Comparison of ENCODE assay signal across 1 cellular context in the genomic region with DNA sequence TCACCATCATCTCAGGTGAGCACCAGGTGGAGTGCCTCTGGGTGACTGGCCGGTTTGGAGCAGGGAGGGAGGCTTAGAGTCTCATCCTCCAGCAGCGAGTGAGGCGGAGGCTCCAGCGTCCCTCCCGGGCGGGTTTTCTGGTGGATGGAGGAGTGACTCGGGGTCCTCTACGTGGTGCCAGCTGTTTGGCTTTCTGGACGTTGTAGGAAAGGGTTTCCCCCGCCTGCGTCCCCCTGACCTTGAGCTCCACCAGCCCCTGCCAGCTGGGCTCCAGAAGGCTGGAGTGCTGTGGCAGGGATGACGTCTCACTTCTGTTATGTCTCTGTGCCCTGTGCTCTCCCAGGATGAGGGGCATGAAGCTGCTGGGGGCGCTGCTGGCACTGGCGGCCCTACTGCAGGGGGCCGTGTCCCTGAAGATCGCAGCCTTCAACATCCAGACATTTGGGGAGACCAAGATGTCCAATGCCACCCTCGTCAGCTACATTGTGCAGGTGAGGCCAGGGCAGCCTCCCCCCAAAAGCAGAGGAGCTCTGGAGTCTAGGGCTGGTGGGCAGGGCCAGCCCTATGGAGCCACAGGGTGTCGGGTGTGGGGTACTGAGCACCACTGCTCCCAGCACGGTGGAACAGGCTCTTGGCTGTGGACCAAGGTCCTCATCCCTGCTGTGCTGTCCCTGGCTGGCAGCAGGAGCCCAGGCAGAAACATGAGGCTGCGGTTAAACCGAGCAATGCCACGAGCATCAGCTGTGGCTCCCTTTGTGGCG.
TF ChIP-seq lines count a peak whose summit lies in the region.

No MANE protein-coding gene starts in this region.

TF ChIP-seq in IMR-90, 13 proteins besides CTCF, POLR2A, EP300 and RAD21 (continued from another document):
- TF ChIP-seq, protein P1, sequence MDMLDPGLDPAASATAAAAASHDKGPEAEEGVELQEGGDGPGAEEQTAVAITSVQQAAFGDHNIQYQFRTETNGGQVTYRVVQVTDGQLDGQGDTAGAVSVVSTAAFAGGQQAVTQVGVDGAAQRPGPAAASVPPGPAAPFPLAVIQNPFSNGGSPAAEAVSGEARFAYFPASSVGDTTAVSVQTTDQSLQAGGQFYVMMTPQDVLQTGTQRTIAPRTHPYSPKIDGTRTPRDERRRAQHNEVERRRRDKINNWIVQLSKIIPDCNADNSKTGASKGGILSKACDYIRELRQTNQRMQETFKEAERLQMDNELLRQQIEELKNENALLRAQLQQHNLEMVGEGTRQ (IDR thresholded peaks at IDR 0.05; ENCODE audit: low read depth, low read length), result no peak
- TF ChIP-seq RCOR1 (IDR thresholded peaks at IDR 0.05; ENCODE audit: insufficient replicate concordance, low read length) (no peak), RFX5 (IDR thresholded peaks at IDR 0.05; ENCODE audit: low read depth, low read length) (no peak), NFE2L2 (IDR thresholded peaks at IDR 0.05; ENCODE audit: low read depth, low read length) (no peak), BHLHE40 (IDR thresholded peaks at IDR 0.05; ENCODE audit: low read depth, low read length) (no peak), CEBPB (IDR thresholded peaks at IDR 0.05; ENCODE audit: low read depth, low read length) (no peak), MAZ (IDR thresholded peaks at IDR 0.05; ENCODE audit: borderline replicate concordance, low read depth, low read length) (no peak), SMC3 (IDR thresholded peaks at IDR 0.05; ENCODE audit: low read depth, low read length) (no peak), MXI1 (IDR thresholded peaks at IDR 0.05; ENCODE audit: borderline replicate concordance, low read depth, low read length) (no peak), FOS (IDR thresholded peaks at IDR 0.05; ENCODE audit: low read depth, low read length) (no peak), CHD1 (IDR thresholded peaks at IDR 0.05; ENCODE audit: low read depth, low read length) (no peak)
- TF ChIP-seq, protein P2, sequence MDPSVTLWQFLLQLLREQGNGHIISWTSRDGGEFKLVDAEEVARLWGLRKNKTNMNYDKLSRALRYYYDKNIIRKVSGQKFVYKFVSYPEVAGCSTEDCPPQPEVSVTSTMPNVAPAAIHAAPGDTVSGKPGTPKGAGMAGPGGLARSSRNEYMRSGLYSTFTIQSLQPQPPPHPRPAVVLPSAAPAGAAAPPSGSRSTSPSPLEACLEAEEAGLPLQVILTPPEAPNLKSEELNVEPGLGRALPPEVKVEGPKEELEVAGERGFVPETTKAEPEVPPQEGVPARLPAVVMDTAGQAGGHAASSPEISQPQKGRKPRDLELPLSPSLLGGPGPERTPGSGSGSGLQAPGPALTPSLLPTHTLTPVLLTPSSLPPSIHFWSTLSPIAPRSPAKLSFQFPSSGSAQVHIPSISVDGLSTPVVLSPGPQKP (IDR thresholded peaks at IDR 0.05; ENCODE audit: borderline replicate concordance, low read depth, low read length), result no peak
